ENCODE assay signal across 23 cellular contexts in the genomic region with DNA sequence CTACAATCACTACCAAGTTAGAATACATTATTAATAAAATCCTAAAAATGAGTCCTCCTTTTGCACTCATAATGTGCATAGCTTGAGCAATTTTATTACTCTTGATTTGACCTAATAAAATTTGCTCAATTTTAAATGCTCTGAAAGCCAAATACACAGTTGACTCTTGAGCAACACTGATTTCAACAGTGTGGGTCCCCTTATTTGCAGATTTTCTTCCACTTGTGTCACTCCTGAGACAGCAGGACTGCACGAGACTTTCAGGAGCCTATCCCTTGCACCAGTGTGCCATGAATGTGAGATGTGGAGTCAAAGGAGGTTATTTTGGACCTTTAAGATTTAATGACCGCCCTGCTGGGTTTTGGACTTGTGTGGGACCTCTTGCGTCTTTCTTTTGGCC. TPM values are rescaled to one million over a fixed set of nuclear protein-coding genes. Genes with fewer than 3 reads are reported as not detected.
DNase-seq lines count a peak whose midpoint lies in the region; ATAC-seq and TF ChIP-seq lines count a peak whose summit lies in the region.
"Had no signal": no experiment of that assay in that cellular context is flagged by ENCODE, and none has a peak within 500 bp of the region (broad histone marks: within the 10 kb centered on the region; RNA-seq: fewer than 3 reads in every experiment).

No MANE protein-coding gene starts in this region.

- TF ChIP-seq POLR2A in gastrocnemius medialis (IDR thresholded peaks at IDR 0.05): no peak

- peaks cover 8% of the 10 kb centered on the region; the same call in 1 of the 2 replicates for H3K4me1 ChIP-seq in Caco-2
- no peaks in the 10 kb centered on the region for H3K4me1 ChIP-seq in PC-3 (ENCODE audit: insufficient read depth, low read length)
- peaks cover 0 to 7% of the 10 kb centered on the region in 2 donors for H3K4me1 ChIP-seq in gastrocnemius medialis
- H3K4me1 ChIP-seq: BE2C had no signal

- H3K4me3 ChIP-seq in Caco-2 (ENCODE audit: low read depth, low read length) (no peak overlapping the region), PC-3 (ENCODE audit: low read length) (no peak overlapping the region), gastrocnemius medialis (no peak overlapping the region)
- H3K4me3 ChIP-seq: A549 had no signal

- no peak overlapping the region for H2AFZ ChIP-seq in PC-3 (ENCODE audit: low read length)

- in situ Hi-C loops in gastrocnemius medialis (cut with MboI; ENCODE audit: low sequenced_read_pairs in 4 of 4): no loop called here

- POLR2A ChIA-PET in Caco-2 (lab: Charles Lee): no interaction called here
- POLR2A ChIA-PET in PC-3 (lab: Charles Lee; ENCODE audit: unreplicated experiment): no interaction called here

- no peak overlapping the region for H3K27ac Mint-ChIP-seq in Caco-2 (ENCODE audit: unreplicated experiment)
- H3K27ac Mint-ChIP-seq: HFFc6 had no signal

- intact Hi-C loops in Caco-2 (cut with micrococcal nuclease; ENCODE audit: unreplicated experiment) (no loop called here), PC-3 (cut with micrococcal nuclease) (no loop called here), gastrocnemius medialis (cut with DNase I; ENCODE audit: low total_unique reads) (no loop called here)

- H3F3A ChIP-seq in PC-3 (ENCODE audit: low read length, unreplicated experiment): no peaks in the 10 kb centered on the region

- BruUV-seq in Caco-2 (replicated peaks; lab: Mats Ljungman, UMichigan): TSS peak; percentile 6
- BruUV-seq in PC-3 (replicated peaks; lab: Mats Ljungman, UMichigan): TSS peak; percentile 23

- H3K4me1 Mint-ChIP-seq in Caco-2 (ENCODE audit: low read depth, unreplicated experiment): peaks cover 13% of the 10 kb centered on the region

- H3K9me3 ChIP-seq in Caco-2 (no peaks in the 10 kb centered on the region), PC-3 (ENCODE audit: low read length) (no peaks in the 10 kb centered on the region), gastrocnemius medialis (no peaks in the 10 kb centered on the region)
- H3K9me3 ChIP-seq: A549, BE2C had no signal

- CTCF ChIA-PET in Caco-2 (lab: Charles Lee): no interaction called here
- CTCF ChIA-PET in PC-3 (lab: Charles Lee): no interaction called here

- ATAC-seq in PC-3 (no peak), gastrocnemius medialis (peak; percentile 46 to 48), GM21528 (IDR thresholded peaks at IDR 0.05; ENCODE audit: low FRiP score, unreplicated experiment) (no peak), GM19463 (IDR thresholded peaks at IDR 0.05; ENCODE audit: unreplicated experiment) (no peak)
- ATAC-seq: A549 had no signal

- H4K20me1 ChIP-seq in PC-3 (ENCODE audit: low read length): no peaks in the 10 kb centered on the region

- H3K9me2 ChIP-seq in PC-3 (replicated peaks; ENCODE audit: low read length): no peaks in the 10 kb centered on the region

- H3K79me2 ChIP-seq in PC-3 (ENCODE audit: low read length): peaks cover 15% of the 10 kb centered on the region

- no peak overlapping the region for H3K4me3 Mint-ChIP-seq in Caco-2 (ENCODE audit: unreplicated experiment)
- H3K4me3 Mint-ChIP-seq: CD4-positive, CD25-positive, alpha-beta regulatory T cell; HFFc6 had no signal

- H3K36me3 ChIP-seq in Caco-2 (ENCODE audit: control insufficient read depth, insufficient read depth, low read length) (no peaks in the 10 kb centered on the region), PC-3 (ENCODE audit: low read depth, low read length) (peaks cover 24% of the 10 kb centered on the region), gastrocnemius medialis (peaks cover 0 to 31% of the 10 kb centered on the region in 2 donors)

- no peaks in the 10 kb centered on the region for H3K27me3 Mint-ChIP-seq in Caco-2 (ENCODE audit: insufficient read depth, unreplicated experiment)
- H3K27me3 Mint-ChIP-seq: CD4-positive, CD25-positive, alpha-beta regulatory T cell had no signal

- no peak overlapping the region for H3K4me2 ChIP-seq in PC-3 (ENCODE audit: low read length)
- H3K4me2 ChIP-seq: A549 had no signal

- H3K9me3 Mint-ChIP-seq in Caco-2 (ENCODE audit: unreplicated experiment): no peaks in the 10 kb centered on the region
- H3K9me3 Mint-ChIP-seq: CD4-positive, CD25-positive, alpha-beta regulatory T cell; HFFc6 had no signal

- no peaks in the 10 kb centered on the region for H3K27me3 ChIP-seq in Caco-2 (replicated peaks; ENCODE audit: control insufficient read depth, insufficient read depth, low read length)
- H3K27me3 ChIP-seq in PC-3 (ENCODE audit: low read length): no peaks in the 10 kb centered on the region
- H3K27me3 ChIP-seq in gastrocnemius medialis: no peaks in the 10 kb centered on the region
- H3K27me3 ChIP-seq: BE2C had no signal

- peaks cover 42% of the 10 kb centered on the region for H3K36me3 Mint-ChIP-seq in Caco-2 (ENCODE audit: insufficient read depth, unreplicated experiment)

- TF ChIP-seq CTCF in Caco-2 (IDR thresholded peaks at IDR 0.05; ENCODE audit: insufficient read depth in 1 of 2, low read depth in 1 of 2, low read length in 1 of 2, severe bottlenecking in 1 of 2, unreplicated experiment in 1 of 2) (no peak), PC-3 (conservative IDR thresholded peaks at IDR 0.05; ENCODE audit: low read depth, low read length) (no peak), gastrocnemius medialis (IDR thresholded peaks at IDR 0.05 in 4 of 5, conservative IDR thresholded peaks at IDR 0.05 in 1 of 5) (no peak)

- H3K27ac ChIP-seq in PC-3 (ENCODE audit: low read length) (no peak overlapping the region), gastrocnemius medialis (no peak overlapping the region)
- H3K27ac ChIP-seq: A549 had no signal

- no peak overlapping the region for H3K9ac ChIP-seq in PC-3 (ENCODE audit: low read length)

- DNase-seq in Caco-2 (no peak), PC-3 (no peak), fibroblast of gingiva (ENCODE audit: low read depth) (peak; percentile 21), gastrocnemius medialis (no peak), globus pallidus (ENCODE audit: low spot score) (no peak)
- no peak for DNase-seq in effector CD4-positive, alpha-beta T cell
- DNase-seq: BE2C; CD4-positive, CD25-positive, alpha-beta regulatory T cell; DMS79; H7; HFFc6; KG1; NCI-H1694; NCI-H2081; NCI-H2171; NCI-H345; NCI-H524; NCI-H82; RPMI8226; SHP77 had no signal

RNA-seq across cellular contexts. Expression of gene RNF216, which starts 23.2 kb away (rescaled TPM):
- total RNA-seq in Caco-2 (2022): 40.6 and 44.6 TPM in 2 replicates
- total RNA-seq in PC-3 (2014; rRNA removed): 21.1 and 22.2 TPM in 2 replicates
- total RNA-seq in gastrocnemius medialis: 10 to 100 TPM; 25.4 to 33.0 (median 26.8) TPM

Comparison
In these comparisons a context has a peak if more than half of its experiments do, and no peak if none do; other contexts are left out.
1. ATAC-seq: peak in gastrocnemius medialis (2 of 2); none in PC-3 (single experiment), GM21528 (single experiment) and GM19463 (single experiment).